ENCODE assay signal across 13 cellular contexts in genomic region chr4:6608758-6609414, GRCh38. TPM values are rescaled to one million over a fixed set of nuclear protein-coding genes. Genes with fewer than 3 reads are reported as not detected.
DNase-seq lines count a peak whose midpoint lies in the region; ATAC-seq and TF ChIP-seq lines count a peak whose summit lies in the region.
"Had no signal": no experiment of that assay in that cellular context is flagged by ENCODE, and none has a peak within 500 bp of the region (broad histone marks: within the 10 kb centered on the region; RNA-seq: fewer than 3 reads in every experiment).

No MANE protein-coding gene starts in this region.

- WGBS in IMR-90 (ENCODE audit: extremely low coverage in 2 of 2, insufficient read length in 1 of 2), 2 experiments = 90% methylated on average over 21 of the region's 28 CpGs; no CpG with 5 or more reads in 1 of the 2 experiments

- H2BK120ac ChIP-seq in IMR-90 (ENCODE audit: low read depth, low read length) = no peak overlapping the region

- in situ Hi-C loops in IMR-90 (cut with MboI; ENCODE audit: low sequenced_read_pairs) = no loop called here

- H3K23ac ChIP-seq in IMR-90 (ENCODE audit: low read depth, low read length) = no peak overlapping the region

- H2AFZ ChIP-seq in IMR-90 (replicated peaks; ENCODE audit: low read length, poor library complexity) (no peak overlapping the region), osteoblast (ENCODE audit: low read length) (no peak overlapping the region), PC-9 (no peak overlapping the region)

- dilution Hi-C loops in IMR-90 (cut with HindIII; ENCODE audit: low sequenced_read_pairs, unreplicated experiment) = no loop called here

- ATAC-seq in IMR-90 (ENCODE audit: low read depth) = peak; percentile 40; the same call in 1 of the 2 replicates
- peak; percentile 27 for ATAC-seq in activated CD8-positive, alpha-beta T cell treated with anti-CD3 and anti-CD28 coated beads, Interleukin-2, amount 10 ng/mL, durations not matched to agents 7 days and 5 days

- intact Hi-C loops in IMR-90 (cut with micrococcal nuclease) (no loop called here), head of caudate nucleus (cut with DNase I) (no loop called here), PC-9 (cut with micrococcal nuclease; ENCODE audit: unreplicated experiment) (no loop called here)

- no peak overlapping the region for H2BK5ac ChIP-seq in IMR-90 (ENCODE audit: low read depth, low read length, poor library complexity, severe bottlenecking)

- H3K79me2 ChIP-seq in osteoblast (ENCODE audit: insufficient read depth, low read length) (no peaks in the 10 kb centered on the region), PC-9 (ENCODE audit: low read depth) (no peaks in the 10 kb centered on the region)

- H4K20me1 ChIP-seq in IMR-90 (ENCODE audit: insufficient read depth, low read length) (no peaks in the 10 kb centered on the region), osteoblast (ENCODE audit: insufficient read depth, low read length) (no peaks in the 10 kb centered on the region), PC-9 (ENCODE audit: insufficient read depth) (no peaks in the 10 kb centered on the region)

- no peak overlapping the region for H3K9ac ChIP-seq in IMR-90 (ENCODE audit: low read depth, low read length)
- H3K9ac ChIP-seq: KMS-11 had no signal

- H2AK5ac ChIP-seq in IMR-90 (ENCODE audit: low read depth, low read length) = no peak overlapping the region

- H3K14ac ChIP-seq in IMR-90 (replicated peaks; ENCODE audit: low read depth, low read length) = no peak overlapping the region

- no peak overlapping the region for H3K4me3 ChIP-seq in IMR-90 (ENCODE audit: insufficient read depth, low read depth, low read length)
- no peak overlapping the region for H3K4me3 ChIP-seq in osteoblast (ENCODE audit: insufficient read depth, low read length)
- H3K4me3 ChIP-seq in PC-9 = no peak overlapping the region
- H3K4me3 ChIP-seq: tibial nerve had no signal

- H3K27me3 ChIP-seq in IMR-90 (ENCODE audit: control insufficient read depth, insufficient read depth, low read length) = no peaks in the 10 kb centered on the region
- H3K27me3 ChIP-seq in osteoblast (ENCODE audit: insufficient read depth, low read length) = no peaks in the 10 kb centered on the region
- no peaks in the 10 kb centered on the region for H3K27me3 ChIP-seq in PC-9 (ENCODE audit: insufficient read depth, low read depth)
- H3K27me3 ChIP-seq: tibial nerve had no signal

- no peak overlapping the region for H2AK9ac ChIP-seq in IMR-90 (replicated peaks; ENCODE audit: low read depth, low read length, poor library complexity)

- peaks cover 62% of the 10 kb centered on the region for H3K36me3 Mint-ChIP-seq in activated CD8-positive, alpha-beta T cell treated with anti-CD3 and anti-CD28 coated beads, Interleukin-2, amount 10 ng/mL, durations not matched to agents 7 days and 5 days (ENCODE audit: low read depth)

- DNase-seq in IMR-90 (no peak), head of caudate nucleus (peak in 41 of 42 donors; percentile 9 to 75 (median 45)), osteoblast (ENCODE audit: insufficient read length, low spot score, missing footprints) (peak; percentile 77), NCI-H1417 (lab: John Stamatoyannopoulos, UW) (no peak), PC-9 (no peak), NCI-H2081 (lab: John Stamatoyannopoulos, UW) (no peak), NCI-H1436 (lab: John Stamatoyannopoulos, UW) (no peak)
- DNase-seq in activated CD8-positive, alpha-beta T cell treated with anti-CD3 and anti-CD28 coated beads, Interleukin-2, amount 10 ng/mL, durations not matched to agents 7 days and 5 days = peak; percentile 26
- DNase-seq: activated CD4-positive, alpha-beta T cell treated with anti-CD3 and anti-CD28 coated beads, Interleukin-2, amount 10 ng/mL, durations not matched to agents 24 days and 14 days; activated naive CD4-positive, alpha-beta T cell treated with anti-CD3 and anti-CD28 coated beads for 36 hours; NCI-H2081 treated with DMSO at 0.1 percent for 48 hours had no signal

- no peak overlapping the region for H2BK20ac ChIP-seq in IMR-90 (ENCODE audit: low read depth, low read length)

- H3K9me1 ChIP-seq in IMR-90 (ENCODE audit: insufficient read depth, low read length) = no peaks in the 10 kb centered on the region; the same call in 1 of the 2 replicates

- no peak overlapping the region for H3K18ac ChIP-seq in IMR-90 (ENCODE audit: low read depth, low read length)

- no peak overlapping the region for H3K27ac ChIP-seq in IMR-90 (ENCODE audit: insufficient read depth, low read length)
- H3K27ac ChIP-seq in osteoblast (ENCODE audit: low read depth, low read length) = no peak overlapping the region
- H3K27ac ChIP-seq in PC-9 = no peak overlapping the region
- H3K27ac ChIP-seq: KMS-11, tibial nerve had no signal

- no peaks in the 10 kb centered on the region for H3F3A ChIP-seq in PC-9 (ENCODE audit: insufficient read depth, low read depth)

- no peaks in the 10 kb centered on the region for H3K9me3 Mint-ChIP-seq in activated CD8-positive, alpha-beta T cell treated with anti-CD3 and anti-CD28 coated beads, Interleukin-2, amount 10 ng/mL, durations not matched to agents 7 days and 5 days (ENCODE audit: insufficient read depth)

- H2BK15ac ChIP-seq in IMR-90 (ENCODE audit: low read depth, low read length) = no peak overlapping the region

- TF ChIP-seq RAD21 in IMR-90 (IDR thresholded peaks at IDR 0.05; ENCODE audit: low read length) = no peak

- TF ChIP-seq POLR2A in IMR-90 (IDR thresholded peaks at IDR 0.05; ENCODE audit: low read depth, low read length) = no peak

- no TSS peak for BruUV-seq in IMR-90 (replicated peaks; lab: Mats Ljungman, UMichigan)
- no TSS peak for BruUV-seq in PC-9 (replicated peaks; lab: Mats Ljungman, UMichigan)

- H3K4me1 ChIP-seq in IMR-90 (ENCODE audit: control insufficient read depth, insufficient read depth, low read length) (no peaks in the 10 kb centered on the region), osteoblast (ENCODE audit: insufficient read depth, low read length) (no peaks in the 10 kb centered on the region), PC-9 (replicated peaks; ENCODE audit: insufficient read depth) (no peaks in the 10 kb centered on the region)
- H3K4me1 ChIP-seq: tibial nerve had no signal

- peaks cover 14% of the 10 kb centered on the region for H3K4me1 Mint-ChIP-seq in activated CD8-positive, alpha-beta T cell treated with anti-CD3 and anti-CD28 coated beads, Interleukin-2, amount 10 ng/mL, durations not matched to agents 7 days and 5 days (ENCODE audit: low read depth)

- peaks cover 9% of the 10 kb centered on the region for H3K9me3 ChIP-seq in IMR-90 (ENCODE audit: control insufficient read depth, insufficient read depth, low read length)
- H3K9me3 ChIP-seq in osteoblast (ENCODE audit: low read depth, low read length) = peaks cover 5% of the 10 kb centered on the region
- H3K9me3 ChIP-seq in PC-9 (ENCODE audit: insufficient read depth, low read depth) = no peaks in the 10 kb centered on the region

- no peak for TF ChIP-seq CTCF in IMR-90 (conservative IDR thresholded peaks at IDR 0.05; ENCODE audit: low read depth, low read length)
- no peak for TF ChIP-seq CTCF in osteoblast (IDR thresholded peaks at IDR 0.05; ENCODE audit: extremely low read depth, low read depth, low read length)
- no peak for TF ChIP-seq CTCF in PC-9 (conservative IDR thresholded peaks at IDR 0.05)

- no peaks in the 10 kb centered on the region for H3K27me3 Mint-ChIP-seq in activated CD8-positive, alpha-beta T cell treated with anti-CD3 and anti-CD28 coated beads, Interleukin-2, amount 10 ng/mL, durations not matched to agents 7 days and 5 days (ENCODE audit: low read depth)
- H3K27me3 Mint-ChIP-seq: activated CD4-positive, alpha-beta T cell treated with anti-CD3 and anti-CD28 coated beads, Interleukin-2, amount 10 ng/mL, durations not matched to agents 24 days and 14 days had no signal

- H4K8ac ChIP-seq in IMR-90 (ENCODE audit: low read depth in 2 of 2, low read length in 2 of 2) = no peak overlapping the region

- H3K4me3 Mint-ChIP-seq in activated CD8-positive, alpha-beta T cell treated with anti-CD3 and anti-CD28 coated beads, Interleukin-2, amount 10 ng/mL, durations not matched to agents 7 days and 5 days = no peak overlapping the region
- H3K4me3 Mint-ChIP-seq: activated CD4-positive, alpha-beta T cell treated with anti-CD3 and anti-CD28 coated beads, Interleukin-2, amount 10 ng/mL, durations not matched to agents 24 days and 14 days; activated naive CD4-positive, alpha-beta T cell treated with anti-CD3 and anti-CD28 coated beads for 36 hours had no signal

- H3K56ac ChIP-seq in IMR-90 (ENCODE audit: extremely low read depth, insufficient read depth, low read length) = no peak overlapping the region

- CTCF ChIA-PET in IMR-90 (lab: Yijun Ruan, JAX) (no interaction called here), PC-9 (lab: Charles Lee) (no interaction called here)
- CTCF ChIA-PET in activated CD8-positive, alpha-beta T cell treated with anti-CD3 and anti-CD28 coated beads, Interleukin-2, amount 10 ng/mL, durations not matched to agents 7 days and 5 days (lab: Charles Lee) = no interaction called here

- H3K36me3 ChIP-seq in IMR-90 (ENCODE audit: control insufficient read depth, insufficient read depth, low read length) (peaks cover 52% of the 10 kb centered on the region), osteoblast (ENCODE audit: insufficient read depth, low read length) (peaks cover 26% of the 10 kb centered on the region), PC-9 (ENCODE audit: low read depth) (no peaks in the 10 kb centered on the region)

- H4K5ac ChIP-seq in IMR-90 (ENCODE audit: low read depth, low read length) = no peak overlapping the region

- H3K79me1 ChIP-seq in IMR-90 (ENCODE audit: low read depth in 1 of 2, low read length in 2 of 2) = no peaks in the 10 kb centered on the region

- no peak overlapping the region for H3K4me2 ChIP-seq in IMR-90 (ENCODE audit: low read depth, low read length)
- no peak overlapping the region for H3K4me2 ChIP-seq in osteoblast (ENCODE audit: insufficient read depth, low read length)
- no peak overlapping the region for H3K4me2 ChIP-seq in PC-9
- H3K4me2 ChIP-seq: KMS-11 had no signal

- H3K9me2 ChIP-seq in PC-9 (ENCODE audit: insufficient read depth) = no peaks in the 10 kb centered on the region

- H4K91ac ChIP-seq in IMR-90 (ENCODE audit: insufficient read depth, low read depth, low read length) = no peak overlapping the region

- POLR2A ChIA-PET in IMR-90 (lab: Charles Lee; ENCODE audit: unreplicated experiment) (interaction anchor here (0.5 kb wide), 1 partner anchor 750 kb away, joined by 3 read pairs; no protein-coding TSS in a partner anchor), PC-9 (lab: Charles Lee; ENCODE audit: unreplicated experiment) (no interaction called here)
- POLR2A ChIA-PET in activated CD8-positive, alpha-beta T cell treated with anti-CD3 and anti-CD28 coated beads, Interleukin-2, amount 10 ng/mL, durations not matched to agents 7 days and 5 days (lab: Charles Lee) = no interaction called here

- no peak overlapping the region for H3K4ac ChIP-seq in IMR-90 (ENCODE audit: low read depth, low read length)

- no peak overlapping the region for H3K27ac Mint-ChIP-seq in activated CD8-positive, alpha-beta T cell treated with anti-CD3 and anti-CD28 coated beads, Interleukin-2, amount 10 ng/mL, durations not matched to agents 7 days and 5 days
- H3K27ac Mint-ChIP-seq: activated CD4-positive, alpha-beta T cell treated with anti-CD3 and anti-CD28 coated beads, Interleukin-2, amount 10 ng/mL, durations not matched to agents 24 days and 14 days; activated naive CD4-positive, alpha-beta T cell treated with anti-CD3 and anti-CD28 coated beads for 36 hours had no signal

RNA-seq across cellular contexts. Expression of gene MRFAP1, which starts 31.6 kb away (rescaled TPM):
- total RNA-seq in IMR-90 (2012; rRNA removed) (65.4 and 131 TPM in 2 replicates), osteoblast (94.1 and 95.2 TPM in 2 replicates), PC-9 (2021) (278 and 291 TPM in 2 replicates)
- polyA plus RNA-seq in IMR-90 (2012; rRNA removed) = 268 and 279 TPM in 2 replicates
- polyA plus RNA-seq in IMR-90 (2012; cell fraction: cytosol; rRNA removed) = 176 and 281 TPM in 2 replicates
- 72.6 and 119 TPM in 2 replicates for polyA plus RNA-seq in IMR-90 (2012; cell fraction: nucleus; rRNA removed; ENCODE audit: low replicate concordance)
- 100 to 1,000 TPM; 105 TPM for total RNA-seq in activated CD8-positive, alpha-beta T cell treated with anti-CD3 and anti-CD28 coated beads, Interleukin-2, amount 10 ng/mL, durations not matched to agents 7 days and 5 days

RNA-seq across cellular contexts. Expression of gene MAN2B2, which starts 33.9 kb away (rescaled TPM):
- total RNA-seq in IMR-90 (2012; rRNA removed) = 11.9 and 13.4 TPM in 2 replicates
- polyA plus RNA-seq in IMR-90 (2012; rRNA removed) = 33.8 and 34.1 TPM in 2 replicates
- polyA plus RNA-seq in IMR-90 (2012; cell fraction: cytosol; rRNA removed) = 28.6 and 52.3 TPM in 2 replicates
- 24.9 and 43.8 TPM in 2 replicates for polyA plus RNA-seq in IMR-90 (2012; cell fraction: nucleus; rRNA removed; ENCODE audit: low replicate concordance)
- 10 to 100 TPM; 27.6 to 29.1 TPM for total RNA-seq in activated CD8-positive, alpha-beta T cell treated with anti-CD3 and anti-CD28 coated beads, Interleukin-2, amount 10 ng/mL, durations not matched to agents 7 days and 5 days
- 26.8 and 28.2 TPM in 2 replicates for total RNA-seq in osteoblast
- total RNA-seq in PC-9 (2021) = 22.1 and 27.8 TPM in 2 replicates

Comparison
In these comparisons a context has a peak if more than half of its experiments do, and no peak if none do; other contexts are left out.
1. DNase-seq: peak in activated CD8-positive, alpha-beta T cell treated with anti-CD3 and anti-CD28 coated beads, Interleukin-2, amount 10 ng/mL, durations not matched to agents 7 days and 5 days (single experiment), head of caudate nucleus (41 of 42) and osteoblast (single experiment); none in IMR-90 (single experiment), NCI-H1417 (0 of 3), PC-9 (0 of 2), NCI-H2081 (0 of 2) and NCI-H1436 (single experiment).